15 cellular contexts compared by ENCODE assay signal in genomic region chr2:215432759-215433594, GRCh38. TPM values are rescaled to one million over a fixed set of nuclear protein-coding genes. Genes with fewer than 3 reads are reported as not detected.
DNase-seq lines count a peak whose midpoint lies in the region; ATAC-seq and TF ChIP-seq lines count a peak whose summit lies in the region.
"Had no signal": no experiment of that assay in that cellular context is flagged by ENCODE, and none has a peak within 500 bp of the region (broad histone marks: within the 10 kb centered on the region; RNA-seq: fewer than 3 reads in every experiment).

No MANE protein-coding gene starts in this region.

- peak overlapping the region in 6 of 10 donors; percentile 58 to 77 (median 70) for H3K4me3 ChIP-seq in heart right ventricle
- H3K4me3 ChIP-seq in upper lobe of right lung: peak overlapping the region; percentile 67
- H3K4me3 ChIP-seq: adrenal gland, testis had no signal

- CTCF ChIA-PET in activated CD4-positive, alpha-beta memory T cell treated with anti-CD3 and anti-CD28 coated beads for 36 hours (lab: Charles Lee): no interaction called here

- peaks cover 0 to 56% (median under 1%) of the 10 kb centered on the region in 7 donors for H3K27me3 ChIP-seq in heart right ventricle
- no peaks in the 10 kb centered on the region for H3K27me3 ChIP-seq in upper lobe of right lung
- H3K27me3 ChIP-seq: testis had no signal

- H3K4me1 Mint-ChIP-seq in mesothelial cell of epicardium: peaks cover 37% of the 10 kb centered on the region
- peaks cover 15% of the 10 kb centered on the region for H3K4me1 Mint-ChIP-seq in activated CD4-positive, alpha-beta memory T cell treated with anti-CD3 and anti-CD28 coated beads for 36 hours (ENCODE audit: low read depth)
- H3K4me1 Mint-ChIP-seq in activated naive CD8-positive, alpha-beta T cell treated with anti-CD3 and anti-CD28 coated beads, Interleukin-2, amount 50 U/mL, for 24 hours: peaks cover 15% of the 10 kb centered on the region

- H3K9me3 ChIP-seq in heart right ventricle (no peaks in the 10 kb centered on the region), upper lobe of right lung (no peaks in the 10 kb centered on the region)
- H3K9me3 ChIP-seq: adrenal gland, testis had no signal

- H3K27ac ChIP-seq in heart right ventricle (peak overlapping the region in 4 of 10 donors; percentile 17 to 85 (median 81)), epithelial cell of prostate (peak overlapping the region; percentile 19), upper lobe of right lung (peak overlapping the region; percentile 68)
- H3K27ac ChIP-seq: VCaP had no signal

- peaks cover 0 to 25% (median 0%) of the 10 kb centered on the region in 9 donors for H3K4me1 ChIP-seq in heart right ventricle
- H3K4me1 ChIP-seq in upper lobe of right lung: peaks cover 5% of the 10 kb centered on the region
- H3K4me1 ChIP-seq: testis had no signal

- H3K36me3 Mint-ChIP-seq in mesothelial cell of epicardium: peaks cover 27% of the 10 kb centered on the region
- no peaks in the 10 kb centered on the region for H3K36me3 Mint-ChIP-seq in activated CD4-positive, alpha-beta memory T cell treated with anti-CD3 and anti-CD28 coated beads for 36 hours
- H3K36me3 Mint-ChIP-seq in activated naive CD8-positive, alpha-beta T cell treated with anti-CD3 and anti-CD28 coated beads, Interleukin-2, amount 50 U/mL, for 24 hours (ENCODE audit: low read depth): no peaks in the 10 kb centered on the region

- H3K4me3 Mint-ChIP-seq in mesothelial cell of epicardium: peak overlapping the region; percentile 80
- no peak overlapping the region for H3K4me3 Mint-ChIP-seq in activated CD4-positive, alpha-beta memory T cell treated with anti-CD3 and anti-CD28 coated beads for 36 hours
- H3K4me3 Mint-ChIP-seq in activated naive CD8-positive, alpha-beta T cell treated with anti-CD3 and anti-CD28 coated beads, Interleukin-2, amount 50 U/mL, for 24 hours: no peak overlapping the region

- H3K36me3 ChIP-seq in heart right ventricle (peaks cover 0 to 56% (median 22%) of the 10 kb centered on the region in 9 donors), upper lobe of right lung (peaks cover 12% of the 10 kb centered on the region)
- H3K36me3 ChIP-seq: adrenal gland had no signal

- WGBS in heart right ventricle, 2 donors: 80 to 88% methylated on average over 8 of the region's 8 CpGs

- POLR2A ChIA-PET in activated CD4-positive, alpha-beta memory T cell treated with anti-CD3 and anti-CD28 coated beads for 36 hours (lab: Charles Lee): no interaction called here

- TF ChIP-seq CTCF in heart right ventricle (IDR thresholded peaks at IDR 0.05) (no peak), mesothelial cell of epicardium (IDR thresholded peaks at IDR 0.05; ENCODE audit: unreplicated experiment) (no peak), upper lobe of right lung (IDR thresholded peaks at IDR 0.05) (no peak)

- ATAC-seq in heart right ventricle (no peak), Right ventricle myocardium superior (ENCODE audit: poor library complexity) (no peak), upper lobe of right lung (no peak)
- ATAC-seq in activated naive CD8-positive, alpha-beta T cell treated with anti-CD3 and anti-CD28 coated beads, Interleukin-2, amount 50 U/mL, for 24 hours: no peak
- ATAC-seq: left lobe of liver had no signal

- no peak for DNase-seq in heart right ventricle
- DNase-seq in Right ventricle myocardium superior: no peak
- DNase-seq in epithelial cell of prostate (ENCODE audit: low read depth, low spot score): no peak
- no peak for DNase-seq in mesothelial cell of epicardium (ENCODE audit: low spot score in 2 of 2, unreplicated experiment in 2 of 2)
- DNase-seq in upper lobe of right lung: no peak
- DNase-seq in activated CD4-positive, alpha-beta memory T cell treated with anti-CD3 and anti-CD28 coated beads for 36 hours: no peak
- DNase-seq in occipital lobe (lab: John Stamatoyannopoulos, UW): no peak
- no peak for DNase-seq in activated naive CD8-positive, alpha-beta T cell treated with anti-CD3 and anti-CD28 coated beads, Interleukin-2, amount 50 U/mL, for 24 hours
- DNase-seq: adrenal gland, NCI-H1417 treated with DMSO at 0.1 percent for 48 hours, NCI-H526 treated with DMSO at 0.1 percent for 48 hours, SIG-M5, testis had no signal

- H3K27me3 Mint-ChIP-seq in mesothelial cell of epicardium (ENCODE audit: low read depth): peaks cover 10% of the 10 kb centered on the region
- peaks cover 57% of the 10 kb centered on the region for H3K27me3 Mint-ChIP-seq in activated CD4-positive, alpha-beta memory T cell treated with anti-CD3 and anti-CD28 coated beads for 36 hours
- H3K27me3 Mint-ChIP-seq in activated naive CD8-positive, alpha-beta T cell treated with anti-CD3 and anti-CD28 coated beads, Interleukin-2, amount 50 U/mL, for 24 hours: peaks cover 69% of the 10 kb centered on the region

- intact Hi-C loops in heart right ventricle (cut with DNase I) (loop anchor here in 2 of 10 donors (10.0 kb wide), 2 partner anchors 402 to 412 kb away; no protein-coding TSS in a partner anchor), Right ventricle myocardium superior (cut with DNase I) (no loop called here), upper lobe of right lung (cut with DNase I) (no loop called here)
- intact Hi-C loops in activated CD4-positive, alpha-beta memory T cell treated with anti-CD3 and anti-CD28 coated beads for 36 hours (cut with micrococcal nuclease): loop anchor here (10.0 kb wide), 1 partner anchor 582 kb away; the partner anchor contains the start of gene MREG

- peak overlapping the region; percentile 71 for H3K27ac Mint-ChIP-seq in mesothelial cell of epicardium
- no peak overlapping the region for H3K27ac Mint-ChIP-seq in activated CD4-positive, alpha-beta memory T cell treated with anti-CD3 and anti-CD28 coated beads for 36 hours
- H3K27ac Mint-ChIP-seq in activated naive CD8-positive, alpha-beta T cell treated with anti-CD3 and anti-CD28 coated beads, Interleukin-2, amount 50 U/mL, for 24 hours: no peak overlapping the region

- H3K9me3 Mint-ChIP-seq in mesothelial cell of epicardium: no peaks in the 10 kb centered on the region
- no peaks in the 10 kb centered on the region for H3K9me3 Mint-ChIP-seq in activated CD4-positive, alpha-beta memory T cell treated with anti-CD3 and anti-CD28 coated beads for 36 hours
- H3K9me3 Mint-ChIP-seq in activated naive CD8-positive, alpha-beta T cell treated with anti-CD3 and anti-CD28 coated beads, Interleukin-2, amount 50 U/mL, for 24 hours: no peaks in the 10 kb centered on the region

RNA-seq across cellular contexts. Expression of gene FN1, which starts 2.9 kb away (rescaled TPM):
- total RNA-seq in heart right ventricle (100 to 1,000 TPM in 8 of 10 donors, 10 to 100 TPM in 2; 67.8 to 888 (median 136) TPM), Right ventricle myocardium superior (77.7 TPM), mesothelial cell of epicardium (829 to 909 TPM (median 896 TPM) in 3 replicates), upper lobe of right lung (955 TPM), occipital lobe (85.5 TPM)
- 100 to 1,000 TPM in 1 of 2 donors, 10 to 100 TPM in 1; 72.7 to 802 TPM for polyA plus RNA-seq in heart right ventricle
- under 1 TPM; 0.50 to 0.53 TPM for total RNA-seq in activated CD4-positive, alpha-beta memory T cell treated with anti-CD3 and anti-CD28 coated beads for 36 hours

Comparison
In these comparisons a context has a peak if more than half of its experiments do, and no peak if none do; other contexts are left out.
1. RNA of gene FN1, which starts 2.9 kb away (total RNA-seq): 955 TPM in upper lobe of right lung (single experiment), 829 to 909 TPM in mesothelial cell of epicardium, 67.8 to 888 TPM in heart right ventricle, 85.5 TPM in occipital lobe (single experiment) and 77.7 TPM in Right ventricle myocardium superior (single experiment); 0.50 to 0.53 TPM in activated CD4-positive, alpha-beta memory T cell treated with anti-CD3 and anti-CD28 coated beads for 36 hours; every median in the first group is over 10 times any median in the second.